ENCODE assay signal across 20 cellular contexts in the genomic region with DNA sequence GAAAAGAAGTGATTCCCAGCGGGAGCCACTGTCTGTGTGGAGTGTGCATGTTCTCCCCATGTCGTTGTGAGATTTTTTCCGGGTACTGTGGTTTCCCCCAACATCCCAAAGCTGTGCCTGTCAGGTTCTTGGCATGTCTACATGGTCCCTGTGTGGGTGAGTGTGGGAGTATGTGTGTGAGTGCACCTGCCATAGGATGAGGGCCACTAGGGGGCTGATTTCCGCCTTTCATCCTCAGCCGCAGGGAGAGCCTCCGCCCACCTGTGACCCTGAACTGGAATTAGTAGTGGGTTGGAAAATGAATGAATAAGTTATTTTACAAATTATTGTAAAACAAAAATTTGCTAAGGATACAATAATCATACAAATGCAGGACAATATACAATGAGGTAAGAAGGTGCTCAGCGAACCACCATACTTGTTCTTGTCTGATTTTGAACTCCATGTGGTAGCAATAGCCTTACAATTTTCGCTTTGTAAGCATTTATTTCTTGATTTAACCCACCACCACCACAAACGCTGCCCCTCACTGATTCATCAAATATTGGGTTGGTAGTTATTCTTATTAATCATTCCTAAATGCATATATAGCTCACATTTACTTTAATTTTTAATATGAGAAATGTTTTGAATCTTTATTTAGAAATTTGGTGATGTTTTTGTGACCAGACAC.
DNase-seq lines count a peak whose midpoint lies in the region; ATAC-seq, FAIRE-seq and TF ChIP-seq lines count a peak whose summit lies in the region.
"Had no signal": no experiment of that assay in that cellular context is flagged by ENCODE, and none has a peak within 500 bp of the region (broad histone marks: within the 10 kb centered on the region; RNA-seq: fewer than 3 reads in every experiment).

No MANE protein-coding gene starts in this region.

- no peak overlapping the region for H3K9ac ChIP-seq in IMR-90 (ENCODE audit: low read depth, low read length)
- H3K9ac ChIP-seq: BLaER1, GM23248 had no signal

- H2BK20ac ChIP-seq in IMR-90 (ENCODE audit: low read depth, low read length), result no peak overlapping the region

- H3K14ac ChIP-seq in IMR-90 (replicated peaks; ENCODE audit: low read depth, low read length), result no peak overlapping the region

- H4K8ac ChIP-seq in IMR-90 (ENCODE audit: low read depth in 2 of 2, low read length in 2 of 2), result no peak overlapping the region

- POLR2A ChIA-PET in IMR-90 (lab: Charles Lee; ENCODE audit: unreplicated experiment), result no interaction called here

- H3K18ac ChIP-seq in IMR-90 (ENCODE audit: low read depth, low read length), result no peak overlapping the region

- H3K56ac ChIP-seq in IMR-90 (ENCODE audit: extremely low read depth, insufficient read depth, low read length), result no peak overlapping the region

- no peak overlapping the region for H3K4me2 ChIP-seq in IMR-90 (ENCODE audit: low read depth, low read length)
- H3K4me2 ChIP-seq: BLaER1 had no signal

- WGBS in IMR-90 (ENCODE audit: extremely low coverage in 2 of 2, insufficient read length in 1 of 2), 2 experiments, result no CpG with 5 or more reads among the region's 9 CpGs

- H2BK5ac ChIP-seq in IMR-90 (ENCODE audit: low read depth, low read length, poor library complexity, severe bottlenecking), result no peak overlapping the region

- H3K9me3 ChIP-seq in IMR-90 (ENCODE audit: control insufficient read depth, insufficient read depth, low read length), result peaks cover 6% of the 10 kb centered on the region
- H3K9me3 ChIP-seq in WERI-Rb-1 (ENCODE audit: severe bottlenecking), result no peaks in the 10 kb centered on the region
- H3K9me3 ChIP-seq in left ventricle myocardium inferior (replicated peaks), result peaks cover 8% of the 10 kb centered on the region
- H3K9me3 ChIP-seq: BLaER1, Caco-2 had no signal

- H2AFZ ChIP-seq in IMR-90 (replicated peaks; ENCODE audit: low read length, poor library complexity), result no peak overlapping the region
- H2AFZ ChIP-seq: GM23248 had no signal

- no TSS peak for BruUV-seq in IMR-90 (replicated peaks; lab: Mats Ljungman, UMichigan)

- no peaks in the 10 kb centered on the region for H3K9me1 ChIP-seq in IMR-90 (ENCODE audit: insufficient read depth, low read length)

- H3K4me1 ChIP-seq in IMR-90 (ENCODE audit: control insufficient read depth, insufficient read depth, low read length), result no peaks in the 10 kb centered on the region
- H3K4me1 ChIP-seq in left ventricle myocardium inferior, result no peaks in the 10 kb centered on the region
- H3K4me1 ChIP-seq: BLaER1, Caco-2 had no signal

- H2AK9ac ChIP-seq in IMR-90 (replicated peaks; ENCODE audit: low read depth, low read length, poor library complexity), result no peak overlapping the region

- in situ Hi-C loops in IMR-90 (cut with MboI; ENCODE audit: low sequenced_read_pairs), result no loop called here

- no peak for DNase-seq in D721Med (ENCODE audit: insufficient read length, low spot score)
- DNase-seq in IMR-90, result no peak
- DNase-seq in WERI-Rb-1, result no peak
- peak; percentile 15 for DNase-seq in iPS-NIHi7 (ENCODE audit: extremely low spot score)
- no peak for DNase-seq in left ventricle myocardium inferior
- no peak for DNase-seq in RKO (ENCODE audit: low spot score)
- DNase-seq in activated T-cell treated with anti-CD3 and anti-CD28 coated beads, Interleukin-2, amount 50 U/mL, for 1 hour, result no peak
- DNase-seq: CD4-positive, alpha-beta memory T cell; GM23248; Kasumi-1; MM.1S; NCI-H1048; NCI-H1417 treated with DMSO at 0.1 percent for 48 hours; NCI-H187; NCI-H2107; NCI-H446 treated with DMSO at 0.1 percent for 48 hours; NCI-H526 treated with DMSO at 0.1 percent for 48 hours had no signal

- no peak overlapping the region for H4K5ac ChIP-seq in IMR-90 (ENCODE audit: low read depth, low read length)

- TF ChIP-seq CTCF in D721Med (IDR thresholded peaks at IDR 0.05; ENCODE audit: insufficient read depth, missing control alignments), result peak; percentile 15
- no peak for TF ChIP-seq CTCF in IMR-90 (conservative IDR thresholded peaks at IDR 0.05; ENCODE audit: low read depth, low read length)
- TF ChIP-seq CTCF in WERI-Rb-1 (IDR thresholded peaks at IDR 0.05; ENCODE audit: low read depth, low read length), result peak; percentile 42
- TF ChIP-seq CTCF in left ventricle myocardium inferior (IDR thresholded peaks at IDR 0.05; ENCODE audit: borderline replicate concordance), result no peak

- TF ChIP-seq RAD21 in IMR-90 (IDR thresholded peaks at IDR 0.05; ENCODE audit: low read length), result no peak

- H3K36me3 ChIP-seq in IMR-90 (ENCODE audit: control insufficient read depth, insufficient read depth, low read length), result no peaks in the 10 kb centered on the region
- H3K36me3 ChIP-seq in WERI-Rb-1, result no peaks in the 10 kb centered on the region
- H3K36me3 ChIP-seq in left ventricle myocardium inferior, result no peaks in the 10 kb centered on the region
- H3K36me3 ChIP-seq: BLaER1 had no signal

- H3K27ac ChIP-seq in IMR-90 (ENCODE audit: insufficient read depth, low read length) (no peak overlapping the region), WERI-Rb-1 (no peak overlapping the region), left ventricle myocardium inferior (replicated peaks) (no peak overlapping the region)
- H3K27ac ChIP-seq: BLaER1, GM23248 had no signal

- CTCF ChIA-PET in IMR-90 (lab: Yijun Ruan, JAX), result no interaction called here

- H2AK5ac ChIP-seq in IMR-90 (ENCODE audit: low read depth, low read length), result no peak overlapping the region

- intact Hi-C loops in IMR-90 (cut with micrococcal nuclease) (no loop called here), left ventricle myocardium inferior (cut with micrococcal nuclease) (no loop called here)

- no peak overlapping the region for H3K23ac ChIP-seq in IMR-90 (ENCODE audit: low read depth, low read length)

- no peaks in the 10 kb centered on the region for H4K20me1 ChIP-seq in IMR-90 (ENCODE audit: insufficient read depth, low read length)
- H4K20me1 ChIP-seq: BLaER1 had no signal

- FAIRE-seq in D721Med (lab: Jason Lieb, UNC), result no peak
- FAIRE-seq: GM12892 had no signal

- no peak overlapping the region for H2BK120ac ChIP-seq in IMR-90 (ENCODE audit: low read depth, low read length)

- H3K79me1 ChIP-seq in IMR-90 (ENCODE audit: low read depth in 1 of 2, low read length in 2 of 2), result no peaks in the 10 kb centered on the region

- no peak for TF ChIP-seq POLR2A in IMR-90 (IDR thresholded peaks at IDR 0.05; ENCODE audit: low read depth, low read length)

- dilution Hi-C loops in IMR-90 (cut with HindIII; ENCODE audit: low sequenced_read_pairs, unreplicated experiment), result no loop called here

- H2BK15ac ChIP-seq in IMR-90 (ENCODE audit: low read depth, low read length), result no peak overlapping the region

- H4K91ac ChIP-seq in IMR-90 (ENCODE audit: insufficient read depth, low read depth, low read length), result no peak overlapping the region

- no peak overlapping the region for H3K4ac ChIP-seq in IMR-90 (ENCODE audit: low read depth, low read length)

- H3K4me3 ChIP-seq in IMR-90 (ENCODE audit: insufficient read depth, low read depth, low read length), result no peak overlapping the region
- H3K4me3 ChIP-seq in WERI-Rb-1 (ENCODE audit: low read depth, low read length), result no peak overlapping the region
- H3K4me3 ChIP-seq in left ventricle myocardium inferior, result no peak overlapping the region
- H3K4me3 ChIP-seq: BLaER1, GM23248 had no signal

- ATAC-seq in IMR-90 (ENCODE audit: low read depth), result no peak

- H3K27me3 ChIP-seq in IMR-90 (ENCODE audit: control insufficient read depth, insufficient read depth, low read length) (no peaks in the 10 kb centered on the region), WERI-Rb-1 (ENCODE audit: insufficient read depth, low read depth, severe bottlenecking) (no peaks in the 10 kb centered on the region), left ventricle myocardium inferior (ENCODE audit: low read depth) (no peaks in the 10 kb centered on the region)
- H3K27me3 ChIP-seq: BLaER1 had no signal

TF ChIP-seq in IMR-90, 13 proteins besides CTCF, POLR2A, EP300 and RAD21:
- TF ChIP-seq MXI1 (IDR thresholded peaks at IDR 0.05; ENCODE audit: borderline replicate concordance, low read depth, low read length) (no peak), MAFK (IDR thresholded peaks at IDR 0.05; ENCODE audit: low read depth, low read length) (peak; percentile 58)

Comparison
In these comparisons a context has a peak if more than half of its experiments do, and no peak if none do; other contexts are left out.
1. CTCF ChIP-seq: peak in D721Med (single experiment) and WERI-Rb-1 (single experiment); none in IMR-90 (single experiment) and left ventricle myocardium inferior (single experiment).